ENCODE assay signal across 8 cellular contexts in genomic region chr12:6959376-6960290, GRCh38. TPM values are rescaled to one million over a fixed set of nuclear protein-coding genes. Genes with fewer than 3 reads are reported as not detected.
A peak's percentile ranks its signal among the peaks of the same experiment; 100 is the strongest.
DNase-seq lines count a peak whose midpoint lies in the region; ATAC-seq, FAIRE-seq and TF ChIP-seq lines count a peak whose summit lies in the region.

No MANE protein-coding gene starts in this region.

- no peak overlapping the region for H3K9ac ChIP-seq in mammary epithelial cell (ENCODE audit: insufficient read depth, low read length)

- FAIRE-seq in urothelium cell line (lab: Jason Lieb, UNC): peak; percentile 9

- TF ChIP-seq POLR2A in breast epithelium (IDR thresholded peaks at IDR 0.05): no peak

- H3K4me1 ChIP-seq in breast epithelium (peaks cover 5 to 14% of the 10 kb centered on the region in 2 donors), mammary epithelial cell (ENCODE audit: insufficient read depth, low read length) (peaks cover 41% of the 10 kb centered on the region), PC-9 (replicated peaks; ENCODE audit: insufficient read depth) (peaks cover 32% of the 10 kb centered on the region), right atrium auricular region (peaks cover 0 to 45% of the 10 kb centered on the region in 2 donors)

- peaks cover 37% of the 10 kb centered on the region for H3F3A ChIP-seq in PC-9 (ENCODE audit: insufficient read depth, low read depth)

- H3K36me3 ChIP-seq in breast epithelium: no peaks in the 10 kb centered on the region
- H3K36me3 ChIP-seq in mammary epithelial cell (ENCODE audit: insufficient read depth, low read length): peaks cover 4% of the 10 kb centered on the region
- peaks cover 9% of the 10 kb centered on the region; the same call in 1 of the 2 replicates for H3K36me3 ChIP-seq in PC-9 (ENCODE audit: low read depth)
- no peaks in the 10 kb centered on the region for H3K36me3 ChIP-seq in right atrium auricular region

- 98% methylated on average over 9 of the region's 33 CpGs for WGBS in mammary epithelial cell (ENCODE audit: low coverage, missing lambda C conversion rate)

- H3K4me2 ChIP-seq in mammary epithelial cell (ENCODE audit: insufficient read depth, low read depth, low read length) (no peak overlapping the region), PC-9 (peak overlapping the region; percentile 97; the same call in 1 of the 2 replicates)

- no peak overlapping the region for H3K4me3 ChIP-seq in breast epithelium
- no peak overlapping the region for H3K4me3 ChIP-seq in mammary epithelial cell (replicated peaks in 1 of 3; ENCODE audit: insufficient read depth in 1 of 3, low read depth in 2 of 3, low read length in 3 of 3)
- no peak overlapping the region for H3K4me3 ChIP-seq in PC-9
- H3K4me3 ChIP-seq in right atrium auricular region: no peak overlapping the region

- H3K27me3 ChIP-seq in breast epithelium (no peaks in the 10 kb centered on the region), mammary epithelial cell (ENCODE audit: insufficient read depth, low read length) (no peaks in the 10 kb centered on the region), PC-9 (ENCODE audit: insufficient read depth, low read depth) (no peaks in the 10 kb centered on the region), right atrium auricular region (no peaks in the 10 kb centered on the region)

- DNase-seq in breast epithelium (ENCODE audit: low spot score in 2 of 2) (no peak), mammary epithelial cell (no peak), PC-9 (no peak), right atrium auricular region (ENCODE audit: low spot score) (no peak), urothelium cell line (ENCODE audit: low spot score) (no peak), NCI-H226 (no peak), mucosa of gallbladder (ENCODE audit: low spot score) (no peak)

- H4K20me1 ChIP-seq in mammary epithelial cell (ENCODE audit: insufficient read depth, low read length) (no peaks in the 10 kb centered on the region), PC-9 (ENCODE audit: insufficient read depth) (peaks cover 4% of the 10 kb centered on the region)

- POLR2A ChIA-PET in PC-9 (lab: Charles Lee; ENCODE audit: unreplicated experiment): interaction anchor here (0.6 to 3.0 kb wide), 3 partner anchors 14 to 191 kb away, joined by 3 to 54 read pairs (median 4); partner anchors contain the start of genes C12orf57 and RNU7-1

- in situ Hi-C loops in mammary epithelial cell (cut with MboI; ENCODE audit: low sequenced_read_pairs in 2 of 2): loop anchor here in 1 of 2 donors (5.0 kb wide), 1 partner anchor 92 kb away; the partner anchor contains the start of gene TPI1

- no peaks in the 10 kb centered on the region for H3K9me2 ChIP-seq in PC-9 (ENCODE audit: insufficient read depth)

- dilution Hi-C loops in mammary epithelial cell (cut with HindIII; ENCODE audit: low sequenced_read_pairs): no loop called here

- H3K9me3 ChIP-seq in breast epithelium (no peaks in the 10 kb centered on the region), mammary epithelial cell (replicated peaks; ENCODE audit: insufficient read depth, low read length) (no peaks in the 10 kb centered on the region), PC-9 (ENCODE audit: insufficient read depth, low read depth) (no peaks in the 10 kb centered on the region), right atrium auricular region (no peaks in the 10 kb centered on the region)

- CTCF ChIA-PET in mammary epithelial cell (lab: Charles Lee; ENCODE audit: low non-redundant PET) (interaction anchor here (0.6 kb wide), 1 partner anchor 534 kb away, joined by 3 read pairs; no protein-coding TSS in a partner anchor), PC-9 (lab: Charles Lee) (interaction anchor here (3.2 kb wide), 1 partner anchor 14 kb away, joined by 47 read pairs; the partner anchor contains the start of genes C12orf57 and RNU7-1)

- H3K79me2 ChIP-seq in mammary epithelial cell (ENCODE audit: insufficient read depth, low read length): peaks cover 23% of the 10 kb centered on the region
- H3K79me2 ChIP-seq in PC-9 (ENCODE audit: low read depth): peaks cover 16% of the 10 kb centered on the region

- BruUV-seq in mammary epithelial cell (replicated peaks; lab: Mats Ljungman, UMichigan): no TSS peak
- BruUV-seq in PC-9 (replicated peaks; lab: Mats Ljungman, UMichigan): no TSS peak

- intact Hi-C loops in breast epithelium (cut with DNase I; ENCODE audit: low total_unique reads) (loop anchor here (10.0 kb wide), 1 partner anchor 95 kb away; the partner anchor contains the start of gene TPI1), mammary epithelial cell (cut with micrococcal nuclease) (loop anchor here (5.0 kb wide), 1 partner anchor 133 kb away; the partner anchor contains the start of gene C1R), PC-9 (cut with micrococcal nuclease; ENCODE audit: unreplicated experiment) (loop anchor here (2.0 to 10.0 kb wide), 4 partner anchors 107 to 345 kb away; partner anchors contain the start of genes CDCA3, PEX5, USP5 and ZNF384)

- ATAC-seq in GM21737 (IDR thresholded peaks at IDR 0.05; ENCODE audit: unreplicated experiment): no peak

- H3K27ac ChIP-seq in breast epithelium (peak overlapping the region; percentile 98 to 99), mammary epithelial cell (ENCODE audit: insufficient read depth, low read depth, low read length) (no peak overlapping the region), PC-9 (no peak overlapping the region), right atrium auricular region (peak overlapping the region; percentile 35 to 69)

- no peak for TF ChIP-seq CTCF in breast epithelium (IDR thresholded peaks at IDR 0.05)
- no peak for TF ChIP-seq CTCF in mammary epithelial cell (conservative IDR thresholded peaks at IDR 0.05 in 1 of 2, IDR thresholded peaks at IDR 0.05 in 1 of 2; ENCODE audit: extremely low read depth in 1 of 2, insufficient read depth in 1 of 2, low read depth in 1 of 2, low read length in 2 of 2)
- TF ChIP-seq CTCF in PC-9 (conservative IDR thresholded peaks at IDR 0.05): no peak
- TF ChIP-seq CTCF in right atrium auricular region (IDR thresholded peaks at IDR 0.05): no peak

- H2AFZ ChIP-seq in mammary epithelial cell (ENCODE audit: low read depth, low read length): no peak overlapping the region
- H2AFZ ChIP-seq in PC-9: no peak overlapping the region

RNA-seq across cellular contexts. Expression of gene PTPN6, which starts 8.5 kb away (rescaled TPM):
- total RNA-seq in breast epithelium: 10 to 100 TPM; 14.7 to 28.0 (median 20.3) TPM
- total RNA-seq in mammary epithelial cell: 10 to 100 TPM; 13.0 to 27.0 TPM
- 16.4 TPM for polyA plus RNA-seq in mammary epithelial cell
- 8.0 TPM for polyA minus RNA-seq in mammary epithelial cell
- 84.1 and 92.7 TPM in 2 replicates for total RNA-seq in PC-9 (2021)
- 1 to 10 TPM; 3.7 to 7.5 TPM for total RNA-seq in right atrium auricular region
- total RNA-seq in mucosa of gallbladder: 66.4 TPM

RNA-seq across cellular contexts. Expression of gene PHB2, which starts 10.8 kb away (rescaled TPM):
- total RNA-seq in breast epithelium: 100 to 1,000 TPM; 194 to 237 (median 221) TPM
- total RNA-seq in mammary epithelial cell: 100 to 1,000 TPM; 149 to 168 TPM
- 319 TPM for polyA plus RNA-seq in mammary epithelial cell
- polyA minus RNA-seq in mammary epithelial cell: 137 TPM
- total RNA-seq in PC-9 (2021): 384 and 386 TPM in 2 replicates
- 100 to 1,000 TPM; 160 to 183 TPM for total RNA-seq in right atrium auricular region
- total RNA-seq in mucosa of gallbladder: 141 TPM

RNA-seq across cellular contexts. Expression of gene EMG1, which starts 11.1 kb away (rescaled TPM):
- 10 to 100 TPM; 29.6 to 52.0 (median 49.5) TPM for total RNA-seq in breast epithelium
- 10 to 100 TPM; 29.3 to 75.1 TPM for total RNA-seq in mammary epithelial cell
- 48.5 TPM for polyA plus RNA-seq in mammary epithelial cell
- polyA minus RNA-seq in mammary epithelial cell: 25.8 TPM
- 84.5 and 96.5 TPM in 2 replicates for total RNA-seq in PC-9 (2021)
- 10 to 100 TPM; 16.5 to 28.4 TPM for total RNA-seq in right atrium auricular region
- 31.8 TPM for total RNA-seq in mucosa of gallbladder

RNA-seq across cellular contexts. Expression of gene C12orf57, which starts 15.8 kb away (rescaled TPM):
- total RNA-seq in breast epithelium (100 to 1,000 TPM; 515 to 824 (median 547) TPM), mammary epithelial cell (10 to 100 TPM; 31.3 to 61.3 TPM), PC-9 (2021) (198 and 218 TPM in 2 replicates), right atrium auricular region (100 to 1,000 TPM; 398 to 533 TPM), mucosa of gallbladder (265 TPM)
- polyA plus RNA-seq in mammary epithelial cell: 128 TPM
- 27.8 TPM for polyA minus RNA-seq in mammary epithelial cell

RNA-seq across cellular contexts. Expression of gene RNU7-1, which starts 16.0 kb away (rescaled TPM):
- total RNA-seq in breast epithelium (not detected), mammary epithelial cell (not detected), PC-9 (2021) (not detected in 2 replicates), right atrium auricular region (not detected), mucosa of gallbladder (not detected)
- polyA plus RNA-seq in mammary epithelial cell: not detected
- not detected for polyA minus RNA-seq in mammary epithelial cell

Comparison
In these comparisons a context has a peak if more than half of its experiments do, and no peak if none do; other contexts are left out.
1. H3K27ac ChIP-seq: peak in breast epithelium (2 of 2) and right atrium auricular region (2 of 2); none in mammary epithelial cell (single experiment) and PC-9 (single experiment).